8 cellular contexts compared by ENCODE assay signal in genomic region chrX:7586126-7586525, GRCh38.
A peak's percentile ranks its signal among the peaks of the same experiment; 100 is the strongest.
DNase-seq lines count a peak whose midpoint lies in the region; ATAC-seq, FAIRE-seq and TF ChIP-seq lines count a peak whose summit lies in the region.

No MANE protein-coding gene starts in this region.

- no peaks in the 10 kb centered on the region for H3K36me3 ChIP-seq in spleen

- TF ChIP-seq POLR2A in spleen (IDR thresholded peaks at IDR 0.05), result no peak

- H3K4me3 ChIP-seq in epithelial cell of esophagus (ENCODE audit: low read length) (no peak overlapping the region), spleen (no peak overlapping the region)

- FAIRE-seq in GM18507 (lab: Jason Lieb, UNC), result peak; percentile 48

- no peak overlapping the region for H3K27ac ChIP-seq in spleen

- 3 to 9% (median 5%) methylated on average over 2 of the region's 2 CpGs for WGBS in spleen, 5 donors

- ATAC-seq in GM19455 (IDR thresholded peaks at IDR 0.05; ENCODE audit: unreplicated experiment), result no peak

- intact Hi-C loops in spleen (cut with DNase I; ENCODE audit: low total_unique reads), result no loop called here

- DNase-seq in AG08396 (ENCODE audit: low spot score) (peak; percentile 49), GM18507 (ENCODE audit: extremely low spot score, insufficient read length, low read depth) (no peak), NCI-H146 treated with DMSO at 0.1 percent for 48 hours (lab: John Stamatoyannopoulos, UW; ENCODE audit: unreplicated experiment) (peak; percentile 15), epithelial cell of esophagus (ENCODE audit: low read depth) (peak; percentile 42), spleen (no peak)
- no peak for DNase-seq in effector CD4-positive, alpha-beta T cell
- no peak for DNase-seq in stimulated activated CD4-positive, alpha-beta T cell treated with anti-CD3 and anti-CD28 coated beads, Interleukin-1b, Interleukin-23, amount 100 ng/mL, for 48 hours

- no peaks in the 10 kb centered on the region for H3K27me3 ChIP-seq in spleen (replicated peaks in 1 of 7)

- TF ChIP-seq CTCF in epithelial cell of esophagus (IDR thresholded peaks at IDR 0.05; ENCODE audit: insufficient read depth, low read depth, low read length, missing control alignments) (peak; percentile 63), spleen (IDR thresholded peaks at IDR 0.05 in 8 of 11, conservative IDR thresholded peaks at IDR 0.05 in 3 of 11) (peak in 7 of 11 experiments; percentile 26 to 48 (median 40))

- no peaks in the 10 kb centered on the region for H3K4me1 ChIP-seq in spleen

- no peaks in the 10 kb centered on the region for H3K9me3 ChIP-seq in spleen

Comparison
In these comparisons a context has a peak if more than half of its experiments do, and no peak if none do; other contexts are left out.
1. DNase-seq: peak in AG08396 (single experiment), NCI-H146 treated with DMSO at 0.1 percent for 48 hours (single experiment) and epithelial cell of esophagus (single experiment); none in GM18507 (single experiment), spleen (single experiment), effector CD4-positive, alpha-beta T cell (single experiment) and stimulated activated CD4-positive, alpha-beta T cell treated with anti-CD3 and anti-CD28 coated beads, Interleukin-1b, Interleukin-23, amount 100 ng/mL, for 48 hours (single experiment).